14 cellular contexts compared by ENCODE assay signal in genomic region chr3:150329408-150329807, GRCh38.
"Had no signal": no experiment of that assay in that cellular context is flagged by ENCODE, and none has a peak within 500 bp of the region (broad histone marks: within the 10 kb centered on the region; RNA-seq: fewer than 3 reads in every experiment).

No MANE protein-coding gene starts in this region.

- H3K27ac Mint-ChIP-seq: activated CD4-positive, alpha-beta memory T cell treated with anti-CD3 and anti-CD28 coated beads, Interleukin-2, amount 10 ng/mL, durations not matched to agents 7 days and 5 days had no signal

- H3K27me3 ChIP-seq: esophagus muscularis mucosa, heart left ventricle, left lung, neutrophil, transverse colon had no signal

- H3K36me3 Mint-ChIP-seq: naive thymus-derived CD8-positive, alpha-beta T cell had no signal

- H3K36me3 ChIP-seq: esophagus muscularis mucosa, heart left ventricle, left lung, neutrophil, transverse colon had no signal

- H3K4me3 ChIP-seq: esophagus muscularis mucosa, heart left ventricle, left lung, mucosa of descending colon, transverse colon had no signal

- H3K4me3 Mint-ChIP-seq: activated CD4-positive, alpha-beta memory T cell treated with anti-CD3 and anti-CD28 coated beads, Interleukin-2, amount 10 ng/mL, durations not matched to agents 7 days and 5 days; naive thymus-derived CD8-positive, alpha-beta T cell had no signal

- H3K9me3 Mint-ChIP-seq: activated CD4-positive, alpha-beta memory T cell treated with anti-CD3 and anti-CD28 coated beads, Interleukin-2, amount 10 ng/mL, durations not matched to agents 7 days and 5 days had no signal

- H3K27ac ChIP-seq: esophagus muscularis mucosa, heart left ventricle, neutrophil, transverse colon had no signal

- H3K4me1 ChIP-seq: esophagus muscularis mucosa, transverse colon had no signal

- H3K4me1 Mint-ChIP-seq: activated CD4-positive, alpha-beta memory T cell treated with anti-CD3 and anti-CD28 coated beads, Interleukin-2, amount 10 ng/mL, durations not matched to agents 7 days and 5 days; naive thymus-derived CD8-positive, alpha-beta T cell had no signal

- ATAC-seq: heart left ventricle; mucosa of descending colon; naive thymus-derived CD8-positive, alpha-beta T cell; SK-N-SH treated with all-trans-retinoic acid at 6 μM for 48 hours had no signal

- H3K9me3 ChIP-seq: esophagus muscularis mucosa, heart left ventricle, left lung, mucosa of descending colon, neutrophil, transverse colon had no signal

- DNase-seq: activated CD4-positive, alpha-beta memory T cell treated with anti-CD3 and anti-CD28 coated beads, Interleukin-2, amount 10 ng/mL, durations not matched to agents 7 days and 5 days; activated effector memory CD4-positive, alpha-beta T cell treated with Interleukin-2 at 50 U/mL for 16 hours; foreskin melanocyte; heart left ventricle; islet precursor cell; left lung; mucosa of descending colon; naive thymus-derived CD8-positive, alpha-beta T cell; substantia nigra; T-helper 2 cell; transverse colon had no signal
